ENCODE assay signal across 14 cellular contexts in the genomic region with DNA sequence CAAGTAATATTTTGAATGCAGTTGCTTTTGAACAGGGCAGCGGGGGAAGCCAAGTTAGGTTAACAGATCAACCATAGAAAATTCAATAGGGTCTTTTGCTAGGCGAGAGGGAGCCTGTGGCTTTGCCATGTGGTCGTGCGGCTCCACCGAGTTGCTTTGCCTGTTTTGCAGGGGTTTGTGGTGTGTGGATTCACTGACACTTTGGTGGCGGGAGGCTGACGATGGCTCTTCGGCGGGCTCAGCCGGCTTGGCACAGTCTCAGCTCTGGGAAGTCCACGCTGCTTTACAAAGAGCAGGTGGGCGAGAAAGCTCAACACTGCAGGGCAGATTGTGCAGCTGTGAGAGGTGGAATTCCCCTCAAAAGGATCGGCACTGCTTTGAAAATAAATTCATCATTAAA.
DNase-seq lines count a peak whose midpoint lies in the region; ATAC-seq and TF ChIP-seq lines count a peak whose summit lies in the region.
"Had no signal": no experiment of that assay in that cellular context is flagged by ENCODE, and none has a peak within 500 bp of the region (broad histone marks: within the 10 kb centered on the region; RNA-seq: fewer than 3 reads in every experiment).

No MANE protein-coding gene starts in this region.

- no peaks in the 10 kb centered on the region for H3K27me3 ChIP-seq in CD8-positive, alpha-beta memory T cell (ENCODE audit: insufficient read depth, low read length, poor library complexity, severe bottlenecking)
- H3K27me3 ChIP-seq in OCI-LY3 (ENCODE audit: low read depth, low read length): no peaks in the 10 kb centered on the region

- peaks cover 25 to 53% of the 10 kb centered on the region in 2 donors for H3K27me3 Mint-ChIP-seq in CD8-positive, alpha-beta memory T cell
- H3K27me3 Mint-ChIP-seq in activated naive CD4-positive, alpha-beta T cell treated with anti-CD3 and anti-CD28 coated beads, Interleukin-2, amount 10 ng/mL, durations not matched to agents 7 days and 5 days: peaks cover 28% of the 10 kb centered on the region

- no peaks in the 10 kb centered on the region for H3K79me2 ChIP-seq in OCI-LY3 (ENCODE audit: low read length)

- DNase-seq in CD8-positive, alpha-beta memory T cell: peak in 2 of 5 donors; percentile 17 to 49
- no peak for DNase-seq in activated naive CD4-positive, alpha-beta T cell treated with anti-CD3 and anti-CD28 coated beads, Interleukin-2, amount 10 ng/mL, durations not matched to agents 7 days and 5 days
- DNase-seq in renal cortical epithelial cell (ENCODE audit: low read depth) (peak; percentile 20), LoVo (ENCODE audit: low spot score) (no peak), RKO (ENCODE audit: low spot score) (no peak)
- DNase-seq: AML-193; effector memory CD4-positive, alpha-beta T cell; GF-D8; KG1; SW 1271 had no signal

- CTCF ChIA-PET in CD8-positive, alpha-beta memory T cell (lab: Charles Lee): interaction anchor here (1.4 kb wide), 1 partner anchor 14 kb away, joined by 3 read pairs; no protein-coding TSS in a partner anchor
- CTCF ChIA-PET in activated naive CD4-positive, alpha-beta T cell treated with anti-CD3 and anti-CD28 coated beads, Interleukin-2, amount 10 ng/mL, durations not matched to agents 7 days and 5 days (lab: Charles Lee): interaction anchor here (4.1 kb wide), 1 partner anchor 10 kb away, joined by 14 read pairs; no protein-coding TSS in a partner anchor

- H4K20me1 ChIP-seq in OCI-LY3 (ENCODE audit: insufficient read depth, low read length): no peaks in the 10 kb centered on the region

- peaks cover 0 to 4% (median 0%) of the 10 kb centered on the region in 3 donors for H3K36me3 Mint-ChIP-seq in CD8-positive, alpha-beta memory T cell
- H3K36me3 Mint-ChIP-seq in activated naive CD4-positive, alpha-beta T cell treated with anti-CD3 and anti-CD28 coated beads, Interleukin-2, amount 10 ng/mL, durations not matched to agents 7 days and 5 days: peaks cover 5% of the 10 kb centered on the region

- peak overlapping the region; percentile 10 for H3K4me3 ChIP-seq in CD8-positive, alpha-beta memory T cell (ENCODE audit: low read length)
- peak overlapping the region; percentile 78 for H3K4me3 ChIP-seq in OCI-LY3 (ENCODE audit: low read length)
- H3K4me3 ChIP-seq: lung had no signal

- peak overlapping the region in 3 of 8 donors; percentile 20 to 90 (median 36) for H3K27ac Mint-ChIP-seq in CD8-positive, alpha-beta memory T cell
- H3K27ac Mint-ChIP-seq in activated naive CD4-positive, alpha-beta T cell treated with anti-CD3 and anti-CD28 coated beads, Interleukin-2, amount 10 ng/mL, durations not matched to agents 7 days and 5 days: peak overlapping the region; percentile 51

- H3K4me2 ChIP-seq in OCI-LY3 (ENCODE audit: low read length): peak overlapping the region; percentile 95

- peak overlapping the region; percentile 28 to 91 (median 78) for H3K4me3 Mint-ChIP-seq in CD8-positive, alpha-beta memory T cell
- peak overlapping the region; percentile 50 for H3K4me3 Mint-ChIP-seq in activated naive CD4-positive, alpha-beta T cell treated with anti-CD3 and anti-CD28 coated beads, Interleukin-2, amount 10 ng/mL, durations not matched to agents 7 days and 5 days

- peaks cover 35 to 44% (median 36%) of the 10 kb centered on the region in 3 donors for H3K4me1 Mint-ChIP-seq in CD8-positive, alpha-beta memory T cell
- H3K4me1 Mint-ChIP-seq in activated naive CD4-positive, alpha-beta T cell treated with anti-CD3 and anti-CD28 coated beads, Interleukin-2, amount 10 ng/mL, durations not matched to agents 7 days and 5 days: peaks cover 64% of the 10 kb centered on the region

- H3K9me3 Mint-ChIP-seq in CD8-positive, alpha-beta memory T cell: no peaks in the 10 kb centered on the region
- H3K9me3 Mint-ChIP-seq in activated naive CD4-positive, alpha-beta T cell treated with anti-CD3 and anti-CD28 coated beads, Interleukin-2, amount 10 ng/mL, durations not matched to agents 7 days and 5 days: no peaks in the 10 kb centered on the region

- H3K4me1 ChIP-seq in CD8-positive, alpha-beta memory T cell (ENCODE audit: insufficient read depth, low read length): peaks cover 31% of the 10 kb centered on the region
- peaks cover 54% of the 10 kb centered on the region for H3K4me1 ChIP-seq in OCI-LY3 (ENCODE audit: low read length)

- POLR2A ChIA-PET in CD8-positive, alpha-beta memory T cell (lab: Charles Lee): no interaction called here

- no peak for TF ChIP-seq CTCF in OCI-LY3 (IDR thresholded peaks at IDR 0.05; ENCODE audit: low read depth, low read length)

- no peaks in the 10 kb centered on the region for H3K9me3 ChIP-seq in CD8-positive, alpha-beta memory T cell (ENCODE audit: low read length)
- no peaks in the 10 kb centered on the region for H3K9me3 ChIP-seq in OCI-LY3 (ENCODE audit: insufficient read depth, low read length)

- H3K36me3 ChIP-seq in CD8-positive, alpha-beta memory T cell (ENCODE audit: insufficient read depth, low read length): no peaks in the 10 kb centered on the region
- H3K36me3 ChIP-seq in OCI-LY3 (replicated peaks; ENCODE audit: low read depth, low read length): no peaks in the 10 kb centered on the region

- H3K9ac ChIP-seq in OCI-LY3 (ENCODE audit: low read length): peak overlapping the region; percentile 70

- H2AFZ ChIP-seq in OCI-LY3 (ENCODE audit: low read depth, low read length): peak overlapping the region; percentile 79

- ATAC-seq in GM21367 (IDR thresholded peaks at IDR 0.05; ENCODE audit: unreplicated experiment): no peak
- no peak for ATAC-seq in GM21423 (IDR thresholded peaks at IDR 0.05; ENCODE audit: unreplicated experiment)

- H3K27ac ChIP-seq in CD8-positive, alpha-beta memory T cell (ENCODE audit: low read depth, low read length): no peak overlapping the region
- H3K27ac ChIP-seq in OCI-LY3 (ENCODE audit: low read length): peak overlapping the region; percentile 79
